Comparison of ENCODE assay signal across 22 cellular contexts in genomic region chr2:196391149-196391479, GRCh38.
"Had no signal": no experiment of that assay in that cellular context is flagged by ENCODE, and none has a peak within 500 bp of the region (broad histone marks: within the 10 kb centered on the region; RNA-seq: fewer than 3 reads in every experiment).

No MANE protein-coding gene starts in this region.

- H3K4me1 Mint-ChIP-seq: natural killer cell; stimulated activated memory B cell treated with anti-CD40 and anti-IgM and Interleukin-4, amounts not matched to agents 10 μg/mL and 1 μg/mL and 100 μg/mL, for 72 hours had no signal

- H3K36me3 ChIP-seq: adrenal gland, lower lobe of right lung, neutrophil, pancreas, thoracic aorta, upper lobe of left lung had no signal

- H3K9me3 ChIP-seq: adrenal gland, lower lobe of right lung, neutrophil, pancreas, thoracic aorta, upper lobe of left lung had no signal

- FAIRE-seq: keratinocyte, pancreas, TTC549 had no signal

- H3K4me3 Mint-ChIP-seq: activated T-helper 1 cell treated with anti-CD3 and anti-CD28 coated beads, Interleukin-12 subunit alpha, Interleukin-12 subunit beta, Interleukin-2, Interleukin-4 antibody, amounts not matched to agents 30 ng/mL and 10 ng/mL and 1 ng/mL, durations not matched to agents 14 hours and 24 hours and 36 hours; dendritic cell treated with granulocyte-macrophage colony-stimulating factor and Interleukin-4, amounts not matched to agents 40 ng/mL and 50 ng/mL, for 4 days; effector memory CD8-positive, alpha-beta T cell; natural killer cell; stimulated activated memory B cell treated with anti-CD40 and anti-IgM and Interleukin-4, amounts not matched to agents 10 μg/mL and 1 μg/mL and 100 μg/mL, for 72 hours; T-helper 2 cell treated with Interferon-gamma antibody and Interleukin-4, amounts not matched to agents 5 μg/mL and 100 μg/mL, for 36 hours had no signal

- H3K27ac ChIP-seq: adrenal gland, lower lobe of right lung, neutrophil, pancreas, thoracic aorta had no signal

- H3K36me3 Mint-ChIP-seq: activated naive CD4-positive, alpha-beta T cell treated with anti-CD3 and anti-CD28 coated beads, Interleukin-2, amount 50 U/mL, for 72 hours; natural killer cell; stimulated activated memory B cell treated with anti-CD40 and anti-IgM and Interleukin-4, amounts not matched to agents 10 μg/mL and 1 μg/mL and 100 μg/mL, for 72 hours had no signal

- DNase-seq: activated CD4-positive, alpha-beta T cell treated with anti-CD3 and anti-CD28 coated beads, Interleukin-2, amount 50 U/mL, for 4 hours; activated gamma-delta T cell treated with Interleukin-2 at 50 U/mL for 16 hours; activated T-cell treated with anti-CD3 and anti-CD28 coated beads for 4 hours; adrenal gland; effector memory CD8-positive, alpha-beta T cell; hippocampal formation; lower lobe of right lung; natural killer cell; pancreas; stimulated activated CD4-positive, alpha-beta T cell treated with anti-CD3 and anti-CD28 coated beads, Interleukin-4, amount 100 ng/mL, for 4 hours; upper lobe of left lung had no signal

- H3K27me3 ChIP-seq: adrenal gland, neutrophil, pancreas, upper lobe of left lung had no signal

- H3K27ac Mint-ChIP-seq: activated naive CD4-positive, alpha-beta T cell treated with anti-CD3 and anti-CD28 coated beads, Interleukin-2, amount 50 U/mL, for 72 hours; activated T-helper 1 cell treated with anti-CD3 and anti-CD28 coated beads, Interleukin-12 subunit alpha, Interleukin-12 subunit beta, Interleukin-2, Interleukin-4 antibody, amounts not matched to agents 30 ng/mL and 10 ng/mL and 1 ng/mL, durations not matched to agents 14 hours and 24 hours and 36 hours; dendritic cell treated with granulocyte-macrophage colony-stimulating factor and Interleukin-4, amounts not matched to agents 40 ng/mL and 50 ng/mL, for 4 days; effector memory CD8-positive, alpha-beta T cell; natural killer cell; stimulated activated memory B cell treated with anti-CD40 and anti-IgM and Interleukin-4, amounts not matched to agents 10 μg/mL and 1 μg/mL and 100 μg/mL, for 72 hours; T-helper 2 cell treated with Interferon-gamma antibody and Interleukin-4, amounts not matched to agents 5 μg/mL and 100 μg/mL, for 36 hours had no signal

- ATAC-seq: activated naive CD4-positive, alpha-beta T cell treated with anti-CD3 and anti-CD28 coated beads, Interleukin-2, amount 50 U/mL, for 72 hours; effector memory CD8-positive, alpha-beta T cell; lower lobe of right lung; natural killer cell; pancreas; sciatic nerve; stimulated activated memory B cell treated with anti-CD40 and anti-IgM and Interleukin-4, amounts not matched to agents 10 μg/mL and 1 μg/mL and 100 μg/mL, for 72 hours had no signal

- H3K4me3 ChIP-seq: adrenal gland, lower lobe of right lung, pancreas, smooth muscle cell, thoracic aorta, upper lobe of left lung had no signal

- H3K9me3 Mint-ChIP-seq: activated T-helper 1 cell treated with anti-CD3 and anti-CD28 coated beads, Interleukin-12 subunit alpha, Interleukin-12 subunit beta, Interleukin-2, Interleukin-4 antibody, amounts not matched to agents 30 ng/mL and 10 ng/mL and 1 ng/mL, durations not matched to agents 14 hours and 24 hours and 36 hours; dendritic cell treated with granulocyte-macrophage colony-stimulating factor and Interleukin-4, amounts not matched to agents 40 ng/mL and 50 ng/mL, for 4 days; effector memory CD8-positive, alpha-beta T cell; natural killer cell had no signal

- H3K4me1 ChIP-seq: adrenal gland, lower lobe of right lung, pancreas, upper lobe of left lung had no signal

- H3K27me3 Mint-ChIP-seq: dendritic cell treated with granulocyte-macrophage colony-stimulating factor and Interleukin-4, amounts not matched to agents 40 ng/mL and 50 ng/mL, for 4 days; stimulated activated memory B cell treated with anti-CD40 and anti-IgM and Interleukin-4, amounts not matched to agents 10 μg/mL and 1 μg/mL and 100 μg/mL, for 72 hours had no signal

- H3K4me2 ChIP-seq: smooth muscle cell had no signal
